29 cellular contexts compared by ENCODE assay signal in the genomic region with DNA sequence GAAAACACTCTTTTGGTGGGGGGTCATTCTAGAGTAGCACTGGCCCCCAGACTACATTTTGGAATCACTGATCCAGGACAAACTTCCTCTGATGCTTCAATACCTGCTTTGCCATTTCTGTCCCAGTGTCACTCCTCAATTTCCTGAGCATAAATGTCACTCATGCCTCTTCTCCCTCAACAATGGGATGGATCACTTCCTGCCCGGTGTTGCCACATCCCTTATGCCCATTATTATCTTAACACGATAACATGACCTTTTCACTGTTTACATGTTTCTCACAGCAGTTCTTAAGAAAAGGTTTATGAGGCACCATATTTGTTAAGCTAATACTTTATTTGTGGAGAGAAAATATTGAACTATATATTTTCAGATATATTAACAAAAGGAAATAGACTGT. TPM values are rescaled to one million over a fixed set of nuclear protein-coding genes. Genes with fewer than 3 reads are reported as not detected.
"Had no signal": no experiment of that assay in that cellular context is flagged by ENCODE, and none has a peak within 500 bp of the region (broad histone marks: within the 10 kb centered on the region; RNA-seq: fewer than 3 reads in every experiment).

No MANE protein-coding gene starts in this region.

- H3K9me2 ChIP-seq: SK-N-SH had no signal

- H3K27ac Mint-ChIP-seq: activated CD8-positive, alpha-beta T cell treated with anti-CD3 and anti-CD28 coated beads, Interleukin-2, amount 10 ng/mL, durations not matched to agents 7 days and 5 days; activated naive CD4-positive, alpha-beta T cell treated with anti-CD3 and anti-CD28 coated beads, Interleukin-2, amount 50 U/mL, for 24 hours had no signal

- H3K36me3 Mint-ChIP-seq: activated naive CD4-positive, alpha-beta T cell treated with anti-CD3 and anti-CD28 coated beads, Interleukin-2, amount 50 U/mL, for 24 hours had no signal

- H3K27me3 Mint-ChIP-seq: activated naive CD4-positive, alpha-beta T cell treated with anti-CD3 and anti-CD28 coated beads, Interleukin-2, amount 50 U/mL, for 24 hours had no signal

- H3K36me3 ChIP-seq: breast epithelium, SJCRH30, WERI-Rb-1 had no signal

- DNase-seq: activated CD4-positive, alpha-beta T cell treated with anti-CD3 and anti-CD28 coated beads for 48 hours; activated CD4-positive, alpha-beta T cell treated with anti-CD3 and anti-CD28 coated beads, Interleukin-2, amount 50 U/mL, for 4 hours; activated CD8-positive, alpha-beta memory T cell treated with anti-CD3 and anti-CD28 coated beads, Interleukin-2, amount 50 U/mL, for 48 hours; activated CD8-positive, alpha-beta T cell treated with anti-CD3 and anti-CD28 coated beads, Interleukin-2, amount 10 ng/mL, durations not matched to agents 7 days and 5 days; activated naive CD4-positive, alpha-beta T cell; activated T-cell treated with anti-CD3 and anti-CD28 coated beads, Interleukin-2, amount 50 U/mL, for 1 hour; aorta; caudate nucleus; NCI-H1092; NCI-H1417; NCI-H1930; NCI-H345; NCI-H510A; NCI-H526 treated with DMSO at 0.1 percent for 48 hours; NCI-H82; RPMI8226; SJCRH30; SK-N-SH; T-helper 1 cell; WERI-Rb-1 had no signal

- H3K4me3 Mint-ChIP-seq: activated CD8-positive, alpha-beta T cell treated with anti-CD3 and anti-CD28 coated beads, Interleukin-2, amount 10 ng/mL, durations not matched to agents 7 days and 5 days; activated naive CD4-positive, alpha-beta T cell treated with anti-CD3 and anti-CD28 coated beads, Interleukin-2, amount 50 U/mL, for 24 hours had no signal

- H3K27me3 ChIP-seq: breast epithelium, SJCRH30 had no signal

- H3K4me2 ChIP-seq: SK-N-SH had no signal

- H3K4me3 ChIP-seq: breast epithelium, SJCRH30 had no signal

- H3K4me1 ChIP-seq: breast epithelium, SJCRH30 had no signal

- H3K27ac ChIP-seq: breast epithelium, SJCRH30, WERI-Rb-1 had no signal

- H3K4me1 Mint-ChIP-seq: activated naive CD4-positive, alpha-beta T cell treated with anti-CD3 and anti-CD28 coated beads, Interleukin-2, amount 50 U/mL, for 24 hours had no signal

- ATAC-seq: activated CD4-positive, CD25-positive, alpha-beta regulatory T cell treated with anti-CD3 and anti-CD28 coated beads, Interleukin-2, amount 50 U/mL, for 24 hours; activated CD8-positive, alpha-beta T cell treated with anti-CD3 and anti-CD28 coated beads, Interleukin-2, amount 10 ng/mL, durations not matched to agents 7 days and 5 days; Panc1; Right ventricle myocardium inferior had no signal

- H3K9me3 ChIP-seq: SJCRH30, SK-N-SH had no signal

- H3K9me3 Mint-ChIP-seq: activated naive CD4-positive, alpha-beta T cell treated with anti-CD3 and anti-CD28 coated beads, Interleukin-2, amount 50 U/mL, for 24 hours had no signal

- H3K9ac ChIP-seq: SK-N-SH had no signal

RNA-seq across cellular contexts. Expression of gene ITLN1, which starts 3.9 kb away (rescaled TPM):
- total RNA-seq: activated CD8-positive, alpha-beta T cell treated with anti-CD3 and anti-CD28 coated beads, Interleukin-2, amount 10 ng/mL, durations not matched to agents 7 days and 5 days; chondrocyte; MCF 10A; OCI-LY7; SJCRH30; T-helper 2 cell treated with Interferon-gamma antibody and Interleukin-4, amounts not matched to agents 100 ng/mL and 5 ng/mL, for 36 hours had no signal

RNA-seq across cellular contexts. Expression of gene CD244, which starts 26.2 kb away (rescaled TPM):
- total RNA-seq: chondrocyte, MCF 10A, OCI-LY7, SJCRH30 had no signal
